ENCODE assay signal across 10 cellular contexts in the genomic region with DNA sequence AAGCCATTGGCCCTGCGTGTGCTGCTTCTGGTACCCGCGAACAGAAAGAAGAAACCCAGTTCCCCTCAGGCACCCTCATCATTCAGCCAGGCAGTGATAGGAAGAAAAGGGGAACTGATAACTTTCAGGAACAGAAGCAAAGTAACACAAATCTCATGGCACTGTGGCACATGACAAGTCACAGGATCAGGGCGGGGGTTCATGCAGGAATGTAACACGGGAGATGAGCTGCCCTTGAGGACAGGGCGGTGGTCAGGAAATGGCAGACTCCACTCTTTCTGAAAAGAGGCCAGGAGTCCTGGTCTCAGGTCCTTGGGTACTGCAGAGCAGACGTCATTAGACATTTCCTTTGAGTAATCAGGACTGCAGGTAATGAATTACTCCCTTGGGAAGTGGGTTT.
A peak's percentile ranks its signal among the peaks of the same experiment; 100 is the strongest.
DNase-seq lines count a peak whose midpoint lies in the region; ATAC-seq and TF ChIP-seq lines count a peak whose summit lies in the region.
"Had no signal": no experiment of that assay in that cellular context is flagged by ENCODE, and none has a peak within 500 bp of the region (broad histone marks: within the 10 kb centered on the region; RNA-seq: fewer than 3 reads in every experiment).

No MANE protein-coding gene starts in this region.

- no peak for TF ChIP-seq CTCF in coronary artery (IDR thresholded peaks at IDR 0.05)
- no peak for TF ChIP-seq CTCF in GM13977 (IDR thresholded peaks at IDR 0.05; ENCODE audit: extremely low read depth, insufficient read depth, missing control alignments)

- H3K4me1 ChIP-seq in Karpas-422 (ENCODE audit: low read length): peaks cover 15% of the 10 kb centered on the region
- peaks cover 6% of the 10 kb centered on the region for H3K4me1 ChIP-seq in muscle layer of colon (ENCODE audit: insufficient read depth, low read length)

- no peaks in the 10 kb centered on the region for H3K79me2 ChIP-seq in Karpas-422 (ENCODE audit: low read length)

- no peaks in the 10 kb centered on the region for H3K9me3 ChIP-seq in Karpas-422 (ENCODE audit: low read length)
- H3K9me3 ChIP-seq in muscle layer of colon (ENCODE audit: low read length): no peaks in the 10 kb centered on the region

- no peak overlapping the region for H2AFZ ChIP-seq in Karpas-422 (ENCODE audit: low read length)

- H3K36me3 ChIP-seq in Karpas-422 (ENCODE audit: insufficient read depth, low read length) (no peaks in the 10 kb centered on the region), muscle layer of colon (ENCODE audit: insufficient read depth, low read length) (no peaks in the 10 kb centered on the region)

- H3K9ac ChIP-seq in Karpas-422 (ENCODE audit: low read length) (no peak overlapping the region), muscle layer of colon (ENCODE audit: low read length) (no peak overlapping the region)

- no peak overlapping the region for H3K4me3 ChIP-seq in Karpas-422 (ENCODE audit: low read length)
- H3K4me3 ChIP-seq in muscle layer of colon (ENCODE audit: low read depth in 1 of 2, low read length in 2 of 2): no peak overlapping the region
- H3K4me3 ChIP-seq in coronary artery: no peak overlapping the region

- in situ Hi-C loops in GM13977 (cut with MboI; ENCODE audit: low pct_unique_long_range_greater_than_20kb, low sequenced_read_pairs, unreplicated experiment): no loop called here

- H4K20me1 ChIP-seq in Karpas-422 (ENCODE audit: insufficient read depth, low read depth, low read length): no peaks in the 10 kb centered on the region

- H3K27me3 ChIP-seq in Karpas-422 (ENCODE audit: low read length) (no peaks in the 10 kb centered on the region), muscle layer of colon (ENCODE audit: control insufficient read depth in 1 of 2, insufficient read depth in 2 of 2, low read length in 2 of 2) (no peaks in the 10 kb centered on the region)
- H3K27me3 ChIP-seq: foreskin keratinocyte had no signal

- H3K9me2 ChIP-seq in Karpas-422 (replicated peaks; ENCODE audit: insufficient read depth, low read length): no peaks in the 10 kb centered on the region

- ATAC-seq in GM19023 (IDR thresholded peaks at IDR 0.05; ENCODE audit: unreplicated experiment) (peak; percentile 65), HG02642 (IDR thresholded peaks at IDR 0.05; ENCODE audit: poor library complexity, unreplicated experiment) (peak; percentile 83)
- ATAC-seq: foreskin keratinocyte had no signal

- peak; percentile 47 for DNase-seq in Karpas-422
- no peak for DNase-seq in coronary artery (ENCODE audit: low spot score)
- no peak for DNase-seq in NCI-H345 treated with DMSO at 0.1 percent for 48 hours (lab: John Stamatoyannopoulos, UW; ENCODE audit: unreplicated experiment)
- no peak for DNase-seq in GM13977 (ENCODE audit: low spot score)
- DNase-seq in NCI-H1930 (lab: John Stamatoyannopoulos, UW): no peak
- DNase-seq: foreskin keratinocyte, T1000 had no signal

- no peak overlapping the region for H3K4me2 ChIP-seq in Karpas-422 (ENCODE audit: low read depth, low read length, poor library complexity, severe bottlenecking)

- H3K27ac ChIP-seq in Karpas-422 (ENCODE audit: low read length) (no peak overlapping the region), muscle layer of colon (ENCODE audit: low read depth, low read length) (peak overlapping the region; percentile 3), coronary artery (no peak overlapping the region)
- H3K27ac ChIP-seq: foreskin keratinocyte had no signal
